Comparison of ENCODE assay signal across 8 cellular contexts in the genomic region with DNA sequence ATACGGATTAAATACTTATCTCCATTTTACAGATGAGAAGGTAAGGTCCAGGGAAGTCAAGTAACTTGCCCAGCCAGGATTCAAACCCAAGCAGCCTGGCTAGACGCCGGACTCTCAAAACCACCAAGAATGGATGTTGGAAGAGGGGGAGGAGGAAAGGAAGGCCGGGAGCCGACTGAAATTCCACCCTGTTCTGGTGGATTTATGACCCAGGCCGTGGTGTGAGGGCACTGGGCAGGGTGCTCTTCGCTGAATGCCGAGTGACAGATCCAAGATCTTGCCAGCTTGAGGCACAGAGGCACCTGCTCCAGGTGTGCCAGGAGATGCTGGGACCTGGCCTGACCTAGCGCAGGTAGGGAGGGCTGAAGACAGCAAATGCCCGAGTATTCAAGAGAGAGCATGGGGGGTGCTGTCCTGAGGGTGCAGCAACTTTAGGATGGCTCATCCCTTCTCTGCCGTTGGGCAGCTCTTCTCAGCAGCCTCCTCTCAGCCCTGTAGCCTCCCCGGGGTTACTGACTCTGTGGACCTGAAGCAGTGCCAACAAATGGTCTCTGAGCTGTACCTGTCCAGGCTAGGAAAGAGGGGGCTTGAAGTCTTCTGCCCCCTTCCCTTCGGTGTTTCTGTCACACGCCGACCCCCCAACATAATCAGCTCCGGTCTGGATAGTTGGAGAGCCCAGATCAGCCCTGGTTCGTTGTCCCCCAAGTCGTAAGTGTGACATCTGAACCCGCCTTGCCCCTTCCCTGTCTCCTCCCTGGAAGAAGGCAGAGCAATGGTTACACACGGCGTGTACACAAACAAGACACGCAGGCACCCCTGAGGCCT. TPM values are rescaled to one million over a fixed set of nuclear protein-coding genes. Genes with fewer than 3 reads are reported as not detected.
DNase-seq lines count a peak whose midpoint lies in the region; ATAC-seq lines count a peak whose summit lies in the region.

No MANE protein-coding gene starts in this region.

- no peak for ATAC-seq in stimulated activated naive CD8-positive, alpha-beta T cell treated with anti-CD3 and anti-CD28 coated beads, Interleukin-15, Interleukin-2, amounts not matched to agents 100 U/mL and 50 U/mL, for 24 hours

- H3K27ac Mint-ChIP-seq in stimulated activated naive CD8-positive, alpha-beta T cell treated with anti-CD3 and anti-CD28 coated beads, Interleukin-15, Interleukin-2, amounts not matched to agents 100 ng/mL and 50 ng/mL, for 24 hours, result no peak overlapping the region

- H3K4me1 Mint-ChIP-seq in stimulated activated naive CD8-positive, alpha-beta T cell treated with anti-CD3 and anti-CD28 coated beads, Interleukin-15, Interleukin-2, amounts not matched to agents 100 ng/mL and 50 ng/mL, for 24 hours (ENCODE audit: low read depth), result no peaks in the 10 kb centered on the region

- H3K36me3 Mint-ChIP-seq in stimulated activated naive CD8-positive, alpha-beta T cell treated with anti-CD3 and anti-CD28 coated beads, Interleukin-15, Interleukin-2, amounts not matched to agents 100 ng/mL and 50 ng/mL, for 24 hours (ENCODE audit: low read depth), result no peaks in the 10 kb centered on the region

- H3K27me3 ChIP-seq in mucosa of stomach (ENCODE audit: control insufficient read depth, insufficient read depth, low read length), result peaks cover 39% of the 10 kb centered on the region

- H3K27me3 Mint-ChIP-seq in stimulated activated naive CD8-positive, alpha-beta T cell treated with anti-CD3 and anti-CD28 coated beads, Interleukin-15, Interleukin-2, amounts not matched to agents 100 ng/mL and 50 ng/mL, for 24 hours, result peaks cover 32% of the 10 kb centered on the region

- no peak overlapping the region for H3K4me3 ChIP-seq in mucosa of stomach (ENCODE audit: low read length)

- DNase-seq in stimulated activated naive CD8-positive, alpha-beta T cell treated with anti-CD3 and anti-CD28 coated beads, Interleukin-15, Interleukin-2, amounts not matched to agents 100 U/mL and 50 U/mL, for 24 hours, result no peak
- peak; percentile 14 for DNase-seq in cerebellar cortex (ENCODE audit: low spot score)
- DNase-seq in germinal center (ENCODE audit: low spot score), result no peak
- DNase-seq in activated CD4-positive, alpha-beta T cell treated with anti-CD3 and anti-CD28 coated beads, Interleukin-2, amount 50 U/mL, for 4 hours, result no peak
- DNase-seq in HPDE6-E6E7 (ENCODE audit: extremely low spot score), result no peak
- no peak for DNase-seq in H4 (ENCODE audit: low spot score)

- peak overlapping the region; percentile 48 for H3K4me3 Mint-ChIP-seq in stimulated activated naive CD8-positive, alpha-beta T cell treated with anti-CD3 and anti-CD28 coated beads, Interleukin-15, Interleukin-2, amounts not matched to agents 100 ng/mL and 50 ng/mL, for 24 hours

- no peaks in the 10 kb centered on the region for H3K9me3 Mint-ChIP-seq in stimulated activated naive CD8-positive, alpha-beta T cell treated with anti-CD3 and anti-CD28 coated beads, Interleukin-15, Interleukin-2, amounts not matched to agents 100 ng/mL and 50 ng/mL, for 24 hours

- no peaks in the 10 kb centered on the region for H3K9me3 ChIP-seq in mucosa of stomach (ENCODE audit: control insufficient read depth, low read length)

- no peaks in the 10 kb centered on the region for H3K36me3 ChIP-seq in mucosa of stomach (ENCODE audit: control insufficient read depth, insufficient read depth, low read length)

- peaks cover 21% of the 10 kb centered on the region for H3K4me1 ChIP-seq in mucosa of stomach (ENCODE audit: control insufficient read depth, insufficient read depth, low read length)

- peak overlapping the region; percentile 47 for H3K9ac ChIP-seq in mucosa of stomach (ENCODE audit: low read length)

RNA-seq across cellular contexts. Expression of gene LOXL4, which starts 0.7 kb away (rescaled TPM):
- total RNA-seq in H4 (2014; rRNA removed; shearing (Covaris generic)), result 0.27 TPM in 1 of 2 replicates, not detected in the other
